Comparison of ENCODE assay signal across 1 cellular context in genomic region chr9:93178851-93179786, GRCh38.
A peak's percentile ranks its signal among the peaks of the same experiment; 100 is the strongest.
TF ChIP-seq lines count a peak whose summit lies in the region.

No MANE protein-coding gene starts in this region.

TF ChIP-seq in HepG2, 621 proteins besides CTCF, POLR2A, EP300 and RAD21 (continued from another document and continues in another):
- TF ChIP-seq AKNA (CRISPR knock-in tag; IDR thresholded peaks at IDR 0.05; ENCODE audit: borderline replicate concordance) (no peak), MNT (IDR thresholded peaks at IDR 0.05) (peak; percentile 55), NFE2L2 (IDR thresholded peaks at IDR 0.05; ENCODE audit: low read length) (no peak), RFX5 (IDR thresholded peaks at IDR 0.05; ENCODE audit: low read depth, low read length) (no peak), ZNF343 (CRISPR knock-in tag; IDR thresholded peaks at IDR 0.05) (no peak), MEF2D (CRISPR knock-in tag; IDR thresholded peaks at IDR 0.05) (peak; percentile 47; the same call in 1 of the 2 replicates), GTF2F1 (IDR thresholded peaks at IDR 0.05; ENCODE audit: low read length) (no peak), KLF12 (CRISPR knock-in tag; IDR thresholded peaks at IDR 0.05; ENCODE audit: borderline replicate concordance) (no peak), ZBTB26 (CRISPR knock-in tag; IDR thresholded peaks at IDR 0.05; ENCODE audit: borderline replicate concordance) (peak; percentile 50; the same call in 1 of the 2 replicates), ZNF605 (CRISPR knock-in tag; IDR thresholded peaks at IDR 0.05) (no peak), ELF3 (CRISPR knock-in tag; IDR thresholded peaks at IDR 0.05) (0 out of 2 replicates have a peak, but pooled peaks have one; percentile 40), RFX3 (CRISPR knock-in tag; IDR thresholded peaks at IDR 0.05) (no peak), ZNF570 (CRISPR knock-in tag; IDR thresholded peaks at IDR 0.05; ENCODE audit: borderline replicate concordance) (no peak), ZNF263 (CRISPR knock-in tag; IDR thresholded peaks at IDR 0.05) (peak; percentile 89), ZNF720 (CRISPR knock-in tag; IDR thresholded peaks at IDR 0.05) (no peak), ZMYM3 (CRISPR knock-in tag; IDR thresholded peaks at IDR 0.05) (0 out of 2 replicates have a peak, but pooled peaks have one; percentile 42), SALL1 (CRISPR knock-in tag; IDR thresholded peaks at IDR 0.05) (peak; percentile 19; the same call in 1 of the 2 replicates), HNF4A (CRISPR knock-in tag; IDR thresholded peaks at IDR 0.05) (peak; percentile 58), YY1 (IDR thresholded peaks at IDR 0.05; ENCODE audit: insufficient read depth, insufficient replicate concordance, low read depth, low read length) (no peak), ARNTL (CRISPR knock-in tag; IDR thresholded peaks at IDR 0.05) (0 out of 2 replicates have a peak, but pooled peaks have one; percentile 64), USF2 (IDR thresholded peaks at IDR 0.05; ENCODE audit: low read depth, low read length) (no peak), USF2 (CRISPR knock-in tag; IDR thresholded peaks at IDR 0.05; ENCODE audit: borderline replicate concordance) (no peak), HNRNPH1 (optimal IDR thresholded peaks at IDR 0.05; ENCODE audit: low read depth, low read length) (no peak), ZNF556 (CRISPR knock-in tag; IDR thresholded peaks at IDR 0.05; ENCODE audit: borderline replicate concordance) (0 out of 2 replicates have a peak, but pooled peaks have one; percentile 41), JUNB (CRISPR knock-in tag; IDR thresholded peaks at IDR 0.05; ENCODE audit: borderline replicate concordance) (no peak), ZNF800 (CRISPR knock-in tag; IDR thresholded peaks at IDR 0.05) (no peak), ZFP36L2 (CRISPR knock-in tag; IDR thresholded peaks at IDR 0.05) (no peak), MXD4 (CRISPR knock-in tag; IDR thresholded peaks at IDR 0.05) (0 out of 2 replicates have a peak, but pooled peaks have one; percentile 34), PRDM10 (CRISPR knock-in tag; IDR thresholded peaks at IDR 0.05; ENCODE audit: low read depth) (no peak), ARID5B (CRISPR knock-in tag; IDR thresholded peaks at IDR 0.05) (0 out of 2 replicates have a peak, but pooled peaks have one; percentile 14), ZBTB33 (CRISPR knock-in tag; IDR thresholded peaks at IDR 0.05) (no peak), RARA (CRISPR knock-in tag; IDR thresholded peaks at IDR 0.05) (0 out of 2 replicates have a peak, but pooled peaks have one; percentile 24), ZNF850 (CRISPR knock-in tag; conservative IDR thresholded peaks at IDR 0.05) (no peak), BCL6 (CRISPR knock-in tag; IDR thresholded peaks at IDR 0.05) (no peak), MAX (IDR thresholded peaks at IDR 0.05) (peak; percentile 73), GATAD2A (CRISPR knock-in tag; IDR thresholded peaks at IDR 0.05) (0 out of 2 replicates have a peak, but pooled peaks have one; percentile 26), HDAC1 (CRISPR knock-in tag; IDR thresholded peaks at IDR 0.05) (peak; percentile 55; the same call in 1 of the 2 replicates), ZNF256 (CRISPR knock-in tag; conservative IDR thresholded peaks at IDR 0.05) (no peak)
